Comparison of ENCODE assay signal across 1 cellular context in genomic region chr18:9876867-9877654, GRCh38.
TF ChIP-seq lines count a peak whose summit lies in the region.

No MANE protein-coding gene starts in this region.

TF ChIP-seq in H1, 55 proteins besides CTCF, POLR2A, EP300 and RAD21 (continued from another document):
- TF ChIP-seq GABPA (IDR thresholded peaks at IDR 0.05; ENCODE audit: borderline replicate concordance, insufficient read depth, low read length) = no peak
- no peak for TF ChIP-seq TBP (IDR thresholded peaks at IDR 0.05; ENCODE audit: low read depth, low read length)
- no peak for TF ChIP-seq CHD7 (IDR thresholded peaks at IDR 0.05; ENCODE audit: insufficient replicate concordance, low read length)
- TF ChIP-seq YY1 (IDR thresholded peaks at IDR 0.05; ENCODE audit: low read depth, low read length) = no peak
- no peak for TF ChIP-seq GTF2F1 (IDR thresholded peaks at IDR 0.05; ENCODE audit: borderline replicate concordance, low read depth, low read length)
- TF ChIP-seq ASH2L (IDR thresholded peaks at IDR 0.05; ENCODE audit: low read length) = no peak
- TF ChIP-seq, protein P1, sequence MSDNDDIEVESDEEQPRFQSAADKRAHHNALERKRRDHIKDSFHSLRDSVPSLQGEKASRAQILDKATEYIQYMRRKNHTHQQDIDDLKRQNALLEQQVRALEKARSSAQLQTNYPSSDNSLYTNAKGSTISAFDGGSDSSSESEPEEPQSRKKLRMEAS (IDR thresholded peaks at IDR 0.05) = no peak
- no peak for TF ChIP-seq KDM4A (IDR thresholded peaks at IDR 0.05; ENCODE audit: low read depth, low read length, severe bottlenecking)
- no peak for TF ChIP-seq CHD1 (IDR thresholded peaks at IDR 0.05; ENCODE audit: low read depth, low read length)
